Comparison of ENCODE assay signal across 1 cellular context in the genomic region with DNA sequence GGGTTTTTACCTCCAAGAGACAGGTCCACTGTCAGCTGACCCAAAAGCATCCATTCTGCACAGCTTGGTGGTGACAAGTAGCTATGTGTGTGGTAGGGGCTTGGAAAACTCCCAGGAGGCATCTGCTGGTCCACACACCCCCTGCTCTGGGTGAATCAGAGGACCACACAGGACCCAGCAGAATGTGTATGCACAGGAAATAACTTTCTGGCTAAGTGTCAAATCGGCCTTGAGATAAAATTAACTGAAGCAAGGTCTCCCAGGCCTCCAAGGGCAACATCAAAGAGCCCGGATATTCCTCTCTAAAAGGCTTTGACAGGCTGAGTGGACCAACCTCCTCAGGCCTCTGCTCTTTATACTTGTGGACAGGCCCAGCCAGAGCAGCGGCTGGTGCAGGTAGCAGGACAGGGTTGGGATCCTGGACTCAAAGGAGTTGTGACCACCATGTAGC.
TF ChIP-seq lines count a peak whose summit lies in the region.

No MANE protein-coding gene starts in this region.

TF ChIP-seq in IMR-90, 13 proteins besides CTCF, POLR2A, EP300 and RAD21 (continued from another document):
- 0 out of 2 replicates have a peak, but pooled peaks have one; percentile 53 for TF ChIP-seq USF2 (IDR thresholded peaks at IDR 0.05; ENCODE audit: low read depth, low read length)
